In genomic region chr1:53905509-53905908, GRCh38 we compare ENCODE assay signal across 10 cellular contexts. TPM values are rescaled to one million over a fixed set of nuclear protein-coding genes. Genes with fewer than 3 reads are reported as not detected.
"Had no signal": no experiment of that assay in that cellular context is flagged by ENCODE, and none has a peak within 500 bp of the region (broad histone marks: within the 10 kb centered on the region; RNA-seq: fewer than 3 reads in every experiment).

No MANE protein-coding gene starts in this region.

- H3K27ac Mint-ChIP-seq: GM23338, HFFc6 had no signal

- DNase-seq: GM23248, GOT3, H7, H9, HCEC 1CT, HFFc6 had no signal

- H3K9ac ChIP-seq: GM23248 had no signal

- H2AFZ ChIP-seq: GM23248, GM23338 had no signal

- H3K9me3 Mint-ChIP-seq: GM23338, H9, HFFc6 had no signal

- H3K9me3 ChIP-seq: HAP-1 had no signal

- H3K4me1 Mint-ChIP-seq: GM23338 had no signal

- H3K36me3 ChIP-seq: HAP-1 had no signal

- H3K4me3 ChIP-seq: GM23248, GM23338, HAP-1 had no signal

- H3K4me3 Mint-ChIP-seq: GM23338, H9, HFFc6 had no signal

- H3K4me1 ChIP-seq: HAP-1 had no signal

- H3K27ac ChIP-seq: GM23248 had no signal

- H3K4me2 ChIP-seq: GM23338 had no signal

RNA-seq across cellular contexts. Expression of gene DIO1, which starts 11.5 kb away (rescaled TPM):
- total RNA-seq: GM23248, GM23338, H1, H4, H7, H9, HFFc6 had no signal
- polyA plus RNA-seq: GM23248 had no signal
